21 cellular contexts compared by ENCODE assay signal in the genomic region with DNA sequence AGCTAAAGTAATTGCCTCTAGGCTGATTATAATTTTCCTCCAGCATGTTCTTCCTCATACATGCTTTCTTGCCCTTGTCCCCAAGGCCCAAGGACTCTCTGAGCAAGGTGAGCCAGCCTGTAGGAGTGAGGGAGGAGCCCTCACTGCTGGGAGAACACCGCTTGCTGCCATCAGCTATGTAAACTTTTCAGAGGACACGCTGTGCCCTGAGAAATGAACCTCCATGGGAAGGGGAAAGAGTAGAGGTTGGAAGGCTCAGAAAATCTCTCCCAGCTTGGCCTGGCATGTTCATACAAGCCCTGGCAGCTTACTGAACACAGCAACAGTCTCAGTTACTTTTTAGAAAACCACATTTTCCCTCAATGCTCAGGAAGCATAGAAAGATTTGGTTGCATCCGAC.
DNase-seq lines count a peak whose midpoint lies in the region; ATAC-seq, FAIRE-seq and TF ChIP-seq lines count a peak whose summit lies in the region.
"Had no signal": no experiment of that assay in that cellular context is flagged by ENCODE, and none has a peak within 500 bp of the region (broad histone marks: within the 10 kb centered on the region; RNA-seq: fewer than 3 reads in every experiment).

No MANE protein-coding gene starts in this region.

- no peak for FAIRE-seq in urothelium cell line (lab: Jason Lieb, UNC)
- FAIRE-seq: GM12892, GM19239, HTR-8/SVneo had no signal

- H3K4me3 ChIP-seq in LNCaP clone FGC (ENCODE audit: low read depth, low read length) = no peak overlapping the region
- H3K4me3 ChIP-seq in mammary epithelial cell (replicated peaks in 1 of 3; ENCODE audit: insufficient read depth in 1 of 3, low read depth in 2 of 3, low read length in 3 of 3) = no peak overlapping the region
- H3K4me3 ChIP-seq in left lung = no peak overlapping the region
- H3K4me3 ChIP-seq in smooth muscle cell = no peak overlapping the region

- intact Hi-C loops in mammary epithelial cell (cut with micrococcal nuclease) (no loop called here), left lung (cut with DNase I) (no loop called here)

- CTCF ChIA-PET in mammary epithelial cell (lab: Charles Lee; ENCODE audit: low non-redundant PET) = no interaction called here

- H3K4me1 ChIP-seq in mammary epithelial cell (ENCODE audit: insufficient read depth, low read length) = peaks cover 13% of the 10 kb centered on the region
- H3K4me1 ChIP-seq in left lung = no peaks in the 10 kb centered on the region
- H3K4me1 ChIP-seq in smooth muscle cell (ENCODE audit: low read depth) = no peaks in the 10 kb centered on the region
- H3K4me1 ChIP-seq: Caco-2 had no signal

- H3F3A ChIP-seq in smooth muscle cell (ENCODE audit: low read depth) = no peaks in the 10 kb centered on the region

- H3K9ac ChIP-seq in mammary epithelial cell (ENCODE audit: insufficient read depth, low read length) (no peak overlapping the region), smooth muscle cell (ENCODE audit: low read depth) (no peak overlapping the region)

- ATAC-seq in left lung = peak; percentile 91
- ATAC-seq in HG03280 (IDR thresholded peaks at IDR 0.05; ENCODE audit: unreplicated experiment) = no peak
- ATAC-seq: HCT116 had no signal

- H3K27me3 ChIP-seq in mammary epithelial cell (ENCODE audit: insufficient read depth, low read length) (no peaks in the 10 kb centered on the region), left lung (no peaks in the 10 kb centered on the region), smooth muscle cell (ENCODE audit: low read depth) (no peaks in the 10 kb centered on the region)

- in situ Hi-C loops in mammary epithelial cell (cut with MboI; ENCODE audit: low sequenced_read_pairs in 2 of 2) = no loop called here

- DNase-seq in LNCaP clone FGC (ENCODE audit: low read depth) (peak; percentile 78), mammary epithelial cell (peak; percentile 33), left lung (peak in 1 of 2 donors; percentile 40), smooth muscle cell (lab: John Stamatoyannopoulos, UW; ENCODE audit: unreplicated experiment) (no peak), NCI-H1436 treated with DMSO at 0.1 percent for 48 hours (lab: John Stamatoyannopoulos, UW) (no peak), GM20000 (ENCODE audit: low spot score) (no peak), urothelium cell line (ENCODE audit: low spot score) (no peak)
- DNase-seq: ACHN; AML-193; Caco-2; CD4-positive, CD25-positive, alpha-beta regulatory T cell; DMS153; NCI-H526 treated with DMSO at 0.1 percent for 48 hours; OCI-M1; SIG-M5 had no signal

- no peak for TF ChIP-seq CTCF in LNCaP clone FGC (IDR thresholded peaks at IDR 0.05; ENCODE audit: control insufficient read depth, extremely low read depth, insufficient read depth)
- TF ChIP-seq CTCF in mammary epithelial cell (conservative IDR thresholded peaks at IDR 0.05 in 1 of 2, IDR thresholded peaks at IDR 0.05 in 1 of 2; ENCODE audit: extremely low read depth in 1 of 2, insufficient read depth in 1 of 2, low read depth in 1 of 2, low read length in 2 of 2) = no peak
- no peak for TF ChIP-seq CTCF in left lung (IDR thresholded peaks at IDR 0.05)
- no peak for TF ChIP-seq CTCF in smooth muscle cell (IDR thresholded peaks at IDR 0.05; ENCODE audit: borderline replicate concordance, insufficient read depth, poor library complexity, severe bottlenecking)
- TF ChIP-seq CTCF in GM20000 (IDR thresholded peaks at IDR 0.05; ENCODE audit: extremely low read depth, missing control alignments) = no peak

- 5% methylated on average over 2 of the region's 3 CpGs for WGBS in mammary epithelial cell (ENCODE audit: low coverage, missing lambda C conversion rate)
- WGBS in smooth muscle cell (ENCODE audit: low lambda C conversion rate) = 95% methylated on average over 3 of the region's 3 CpGs

- no peaks in the 10 kb centered on the region for H3K36me3 ChIP-seq in mammary epithelial cell (ENCODE audit: insufficient read depth, low read length)
- H3K36me3 ChIP-seq in left lung = no peaks in the 10 kb centered on the region
- H3K36me3 ChIP-seq in smooth muscle cell (ENCODE audit: low read depth) = no peaks in the 10 kb centered on the region

- H4K20me1 ChIP-seq in mammary epithelial cell (ENCODE audit: insufficient read depth, low read length) (no peaks in the 10 kb centered on the region), smooth muscle cell (ENCODE audit: low read depth) (no peaks in the 10 kb centered on the region)

- dilution Hi-C loops in mammary epithelial cell (cut with HindIII; ENCODE audit: low sequenced_read_pairs) = no loop called here

- no peaks in the 10 kb centered on the region for H3K9me3 ChIP-seq in mammary epithelial cell (replicated peaks; ENCODE audit: insufficient read depth, low read length)
- H3K9me3 ChIP-seq in left lung = no peaks in the 10 kb centered on the region
- no peaks in the 10 kb centered on the region for H3K9me3 ChIP-seq in smooth muscle cell (replicated peaks; ENCODE audit: low read depth)
- H3K9me3 ChIP-seq: Caco-2 had no signal

- H2AFZ ChIP-seq in mammary epithelial cell (ENCODE audit: low read depth, low read length) (peak overlapping the region; percentile 84), smooth muscle cell (ENCODE audit: low read depth) (peak overlapping the region; percentile 33)

- BruUV-seq in mammary epithelial cell (replicated peaks; lab: Mats Ljungman, UMichigan) = no TSS peak

- H3K79me2 ChIP-seq in mammary epithelial cell (ENCODE audit: insufficient read depth, low read length) (no peaks in the 10 kb centered on the region), smooth muscle cell (ENCODE audit: low read depth) (no peaks in the 10 kb centered on the region)

- H3K4me2 ChIP-seq in mammary epithelial cell (ENCODE audit: insufficient read depth, low read depth, low read length) = peak overlapping the region; percentile 54
- no peak overlapping the region for H3K4me2 ChIP-seq in smooth muscle cell

- H3K27ac ChIP-seq in mammary epithelial cell (ENCODE audit: insufficient read depth, low read depth, low read length) (no peak overlapping the region), left lung (no peak overlapping the region), smooth muscle cell (ENCODE audit: low read depth) (no peak overlapping the region)
- H3K27ac ChIP-seq: HL-60 had no signal

Comparison
In these comparisons a context has a peak if more than half of its experiments do, and no peak if none do; other contexts are left out.
1. DNase-seq: peak in LNCaP clone FGC (single experiment) and mammary epithelial cell (single experiment); none in smooth muscle cell (single experiment), NCI-H1436 treated with DMSO at 0.1 percent for 48 hours (single experiment), GM20000 (single experiment) and urothelium cell line (single experiment).